ENCODE assay signal across 14 cellular contexts in the genomic region with DNA sequence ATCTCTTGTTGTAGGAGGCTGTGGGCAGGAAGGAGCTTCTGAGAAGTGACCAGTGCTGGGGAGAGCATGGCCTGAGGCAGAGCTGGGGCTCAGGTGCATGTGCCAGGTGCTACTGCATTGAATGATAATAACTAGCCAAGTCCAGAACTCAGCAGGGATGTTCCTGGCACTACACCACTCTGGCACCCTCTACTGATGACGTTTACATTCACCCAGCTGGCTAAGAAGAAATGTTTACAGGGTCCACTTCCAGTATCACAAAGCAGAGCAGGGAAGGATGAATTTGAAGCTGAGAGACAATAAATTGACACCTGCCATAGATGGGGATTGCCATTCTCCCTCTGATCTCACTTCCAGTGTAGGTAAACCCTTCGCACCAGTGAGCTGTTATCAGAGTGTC.
DNase-seq lines count a peak whose midpoint lies in the region; FAIRE-seq and TF ChIP-seq lines count a peak whose summit lies in the region.
"Had no signal": no experiment of that assay in that cellular context is flagged by ENCODE, and none has a peak within 500 bp of the region (broad histone marks: within the 10 kb centered on the region; RNA-seq: fewer than 3 reads in every experiment).

No MANE protein-coding gene starts in this region.

- WGBS in prostate gland: 53% methylated on average over 2 of the region's 2 CpGs
- WGBS in mesendoderm (ENCODE audit: extremely low coverage, insufficient coverage, low lambda C conversion rate): no CpG with 5 or more reads among the region's 2 CpGs

- no peaks in the 10 kb centered on the region for H3K79me1 ChIP-seq in mesendoderm (ENCODE audit: low read length)

- H3K27ac ChIP-seq in astrocyte (ENCODE audit: low read depth, low read length): no peak overlapping the region
- H3K27ac ChIP-seq in prostate gland: no peak overlapping the region
- no peak overlapping the region for H3K27ac ChIP-seq in substantia nigra (ENCODE audit: low read depth, low read length, poor library complexity, severe bottlenecking)
- H3K27ac ChIP-seq in mesendoderm (ENCODE audit: low read depth, low read length): no peak overlapping the region
- H3K27ac ChIP-seq: 22Rv1, transverse colon had no signal

- no peak for TF ChIP-seq POLR2A in prostate gland (IDR thresholded peaks at IDR 0.05)

- H3K27me3 ChIP-seq in astrocyte (ENCODE audit: insufficient read depth, low read length) (no peaks in the 10 kb centered on the region), prostate gland (replicated peaks; ENCODE audit: insufficient read depth) (peaks cover 2% of the 10 kb centered on the region), mesendoderm (ENCODE audit: insufficient read depth, low read length, poor library complexity) (no peaks in the 10 kb centered on the region)
- H3K27me3 ChIP-seq: transverse colon had no signal

- H3K4me2 ChIP-seq in astrocyte (ENCODE audit: low read length) (no peak overlapping the region), mesendoderm (ENCODE audit: low read length) (no peak overlapping the region)

- H3K23ac ChIP-seq in mesendoderm (ENCODE audit: low read length): no peak overlapping the region

- H2BK5ac ChIP-seq in mesendoderm (ENCODE audit: low read length): no peak overlapping the region

- TF ChIP-seq CTCF in astrocyte (IDR thresholded peaks at IDR 0.05; ENCODE audit: insufficient read depth, low read depth, low read length) (no peak), prostate gland (IDR thresholded peaks at IDR 0.05) (no peak)

- no peak overlapping the region for H2BK120ac ChIP-seq in mesendoderm (ENCODE audit: low read depth, low read length)

- no peaks in the 10 kb centered on the region for H3K36me3 Mint-ChIP-seq in astrocyte (ENCODE audit: low read depth, unreplicated experiment)
- H3K36me3 Mint-ChIP-seq: memory B cell had no signal

- peaks cover 5% of the 10 kb centered on the region for H3K4me1 Mint-ChIP-seq in astrocyte (ENCODE audit: low read depth, unreplicated experiment)
- H3K4me1 Mint-ChIP-seq: memory B cell had no signal

- H3K27me3 Mint-ChIP-seq in astrocyte (ENCODE audit: low read depth, unreplicated experiment): peaks cover 3% of the 10 kb centered on the region

- DNase-seq in DMS79 treated with DMSO at 0.1 percent for 48 hours (lab: John Stamatoyannopoulos, UW) (peak; percentile 39), DMS79 (lab: John Stamatoyannopoulos, UW) (no peak), NCI-H510A treated with DMSO at 0.1 percent for 48 hours (lab: John Stamatoyannopoulos, UW) (peak; percentile 88), astrocyte (ENCODE audit: low read depth) (no peak), prostate gland (ENCODE audit: low spot score) (peak; percentile 12), substantia nigra (lab: John Stamatoyannopoulos, UW) (no peak), mesendoderm (no peak)
- no peak for DNase-seq in activated naive CD4-positive, alpha-beta T cell treated with Interleukin-2 at 50 U/mL for 16 hours
- DNase-seq: activated CD8-positive, alpha-beta T cell treated with anti-CD3 and anti-CD28 coated beads for 36 hours; activated gamma-delta T cell treated with Interleukin-2 at 50 U/mL for 16 hours; central memory CD4-positive, alpha-beta T cell; transverse colon had no signal

- no peak overlapping the region for H3K4me3 Mint-ChIP-seq in astrocyte (ENCODE audit: unreplicated experiment)
- H3K4me3 Mint-ChIP-seq: activated CD8-positive, alpha-beta T cell treated with anti-CD3 and anti-CD28 coated beads for 36 hours; memory B cell had no signal

- no peaks in the 10 kb centered on the region for H3K9me3 Mint-ChIP-seq in astrocyte (ENCODE audit: unreplicated experiment)
- H3K9me3 Mint-ChIP-seq: activated CD8-positive, alpha-beta T cell treated with anti-CD3 and anti-CD28 coated beads for 36 hours; memory B cell had no signal

- H3K4me1 ChIP-seq in astrocyte (ENCODE audit: insufficient read depth, low read length) (peaks cover 6% of the 10 kb centered on the region), prostate gland (replicated peaks) (no peaks in the 10 kb centered on the region), mesendoderm (ENCODE audit: control insufficient read depth, low read depth, low read length) (no peaks in the 10 kb centered on the region)
- H3K4me1 ChIP-seq: transverse colon had no signal

- H4K20me1 ChIP-seq in astrocyte (ENCODE audit: insufficient read depth, low read length): no peaks in the 10 kb centered on the region

- intact Hi-C loops in prostate gland (cut with DNase I): no loop called here

- no peak overlapping the region for H3K18ac ChIP-seq in mesendoderm (ENCODE audit: low read length)

- no peak overlapping the region for H3K56ac ChIP-seq in mesendoderm (ENCODE audit: low read length)

- H4K5ac ChIP-seq in mesendoderm (ENCODE audit: low read length): no peak overlapping the region

- H3K9ac ChIP-seq in astrocyte (ENCODE audit: low read length) (no peak overlapping the region), mesendoderm (ENCODE audit: low read length) (no peak overlapping the region)

- H3K4ac ChIP-seq in mesendoderm (ENCODE audit: low read depth, low read length): no peak overlapping the region

- H2AK5ac ChIP-seq in mesendoderm (ENCODE audit: low read length): no peak overlapping the region

- H3K27ac Mint-ChIP-seq in astrocyte (ENCODE audit: unreplicated experiment): peak overlapping the region; percentile 78
- H3K27ac Mint-ChIP-seq: activated CD8-positive, alpha-beta T cell treated with anti-CD3 and anti-CD28 coated beads for 36 hours; memory B cell had no signal

- H2AFZ ChIP-seq in astrocyte (ENCODE audit: low read depth, low read length): no peak overlapping the region

- no peaks in the 10 kb centered on the region for H3K79me2 ChIP-seq in astrocyte (ENCODE audit: insufficient read depth, low read length)
- H3K79me2 ChIP-seq in mesendoderm (ENCODE audit: control insufficient read depth, insufficient read depth, low read length): no peaks in the 10 kb centered on the region

- no peak overlapping the region for H4K8ac ChIP-seq in mesendoderm (ENCODE audit: low read depth, low read length)

- no peaks in the 10 kb centered on the region for H3K9me3 ChIP-seq in astrocyte (ENCODE audit: insufficient read depth, low read depth, low read length)
- H3K9me3 ChIP-seq in prostate gland: no peaks in the 10 kb centered on the region
- H3K9me3 ChIP-seq: transverse colon had no signal

- H3K4me3 ChIP-seq in astrocyte (ENCODE audit: insufficient read depth, low read depth, low read length): no peak overlapping the region
- no peak overlapping the region for H3K4me3 ChIP-seq in prostate gland
- H3K4me3 ChIP-seq in mesendoderm (ENCODE audit: low read length): no peak overlapping the region
- H3K4me3 ChIP-seq: transverse colon had no signal

- no peak for FAIRE-seq in astrocyte (lab: Jason Lieb, UNC)

- no peaks in the 10 kb centered on the region for H3K36me3 ChIP-seq in astrocyte (ENCODE audit: insufficient read depth, low read length)
- no peaks in the 10 kb centered on the region for H3K36me3 ChIP-seq in prostate gland
- no peaks in the 10 kb centered on the region for H3K36me3 ChIP-seq in mesendoderm (ENCODE audit: control insufficient read depth, insufficient read depth, low read length)
- H3K36me3 ChIP-seq: transverse colon had no signal

- H2BK15ac ChIP-seq in mesendoderm (replicated peaks; ENCODE audit: low read depth): no peak overlapping the region

Comparison
In these comparisons a context has a peak if more than half of its experiments do, and no peak if none do; other contexts are left out.
1. DNase-seq: peak in DMS79 treated with DMSO at 0.1 percent for 48 hours (single experiment), NCI-H510A treated with DMSO at 0.1 percent for 48 hours (single experiment) and prostate gland (single experiment); none in DMS79 (single experiment), astrocyte (single experiment), substantia nigra (0 of 49), mesendoderm (single experiment) and activated naive CD4-positive, alpha-beta T cell treated with Interleukin-2 at 50 U/mL for 16 hours (single experiment).